In the genomic region with DNA sequence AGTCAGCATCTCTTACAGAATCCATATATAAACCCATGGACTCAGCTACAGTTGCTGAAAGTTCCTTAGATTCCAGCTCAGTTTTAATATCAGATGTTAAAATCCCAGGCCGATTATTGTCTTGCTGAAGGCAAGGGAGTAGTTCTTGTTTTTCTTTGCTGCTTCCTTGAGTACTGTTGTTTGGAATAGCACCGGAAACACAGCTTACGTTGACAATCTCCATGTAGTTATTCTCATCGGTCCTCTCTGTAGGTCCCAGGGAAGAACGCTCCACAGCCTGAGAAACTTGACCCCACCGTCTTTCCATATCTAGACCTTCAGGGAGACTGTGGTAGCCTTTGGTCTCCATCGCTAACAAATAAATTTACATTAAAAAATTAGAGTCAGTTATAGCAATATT, we compare ENCODE assay signal across 23 cellular contexts.
"Had no signal": no experiment of that assay in that cellular context is flagged by ENCODE, and none has a peak within 500 bp of the region (broad histone marks: within the 10 kb centered on the region; RNA-seq: fewer than 3 reads in every experiment).

No MANE protein-coding gene starts in this region.

- H3K27me3 Mint-ChIP-seq: stimulated activated naive CD8-positive, alpha-beta T cell treated with anti-CD3 and anti-CD28 coated beads, Interleukin-15, amount 100 ng/mL, for 72 hours had no signal

- DNase-seq: effector memory CD4-positive, alpha-beta T cell; glutamatergic neuron; kidney; mesenchymal stem cell; midbrain; natural killer cell; spleen; stimulated activated CD4-positive, alpha-beta T cell treated with anti-CD3 and anti-CD28 coated beads, Interleukin-15, amount 100 ng/mL, for 24 hours; stimulated activated CD4-positive, alpha-beta T cell treated with anti-CD3 and anti-CD28 coated beads, Interleukin-1b, Interleukin-23, amount 100 ng/mL, for 48 hours; stimulated activated CD4-positive, alpha-beta T cell treated with anti-CD3 and anti-CD28 coated beads, Interleukin-4, amount 100 ng/mL, for 24 hours; stimulated activated naive B cell treated with anti-CD40 and anti-IgM and Interleukin-4, amounts not matched to agents 10 μg/mL and 1 μg/mL and 100 μg/mL, for 72 hours; stimulated activated naive CD8-positive, alpha-beta T cell treated with anti-CD3 and anti-CD28 coated beads, Interleukin-15, amount 100 ng/mL, for 72 hours had no signal

- H3K4me1 Mint-ChIP-seq: neural progenitor cell had no signal

- H3K9me3 ChIP-seq: pancreas, spleen, thoracic aorta, vagina had no signal

- H3K4me3 Mint-ChIP-seq: neural progenitor cell; stimulated activated naive B cell treated with anti-CD40 and anti-IgM and Interleukin-4, amounts not matched to agents 10 μg/mL and 1 μg/mL and 100 μg/mL, for 72 hours; stimulated activated naive CD8-positive, alpha-beta T cell treated with anti-CD3 and anti-CD28 coated beads, Interleukin-15, amount 100 ng/mL, for 72 hours; type B pancreatic cell had no signal

- H3K9ac ChIP-seq: neural progenitor cell had no signal

- ATAC-seq: esophagus mucosa; natural killer cell; pancreas; sciatic nerve; stimulated activated naive B cell treated with anti-CD40 and anti-IgM and Interleukin-4, amounts not matched to agents 10 μg/mL and 1 μg/mL and 100 μg/mL, for 72 hours; stimulated activated naive CD8-positive, alpha-beta T cell treated with anti-CD3 and anti-CD28 coated beads, Interleukin-15, amount 100 ng/mL, for 72 hours had no signal

- H3K36me3 ChIP-seq: neural progenitor cell, pancreas, thoracic aorta, vagina had no signal

- H2AFZ ChIP-seq: hepatocyte had no signal

- H3K4me2 ChIP-seq: hepatocyte, neural progenitor cell had no signal

- H3K27me3 ChIP-seq: pancreas, vagina had no signal

- H3K27ac Mint-ChIP-seq: natural killer cell; neural progenitor cell; progenitor cell of endocrine pancreas; stimulated activated naive B cell treated with anti-CD40 and anti-IgM and Interleukin-4, amounts not matched to agents 10 μg/mL and 1 μg/mL and 100 μg/mL, for 72 hours; type B pancreatic cell had no signal

- H3K36me3 Mint-ChIP-seq: natural killer cell, neural progenitor cell had no signal

- H3K4me3 ChIP-seq: hepatocyte, lung, neural progenitor cell, pancreas, thoracic aorta, vagina had no signal

- H3K9me3 Mint-ChIP-seq: central memory CD8-positive, alpha-beta T cell; natural killer cell; neural progenitor cell; stimulated activated naive B cell treated with anti-CD40 and anti-IgM and Interleukin-4, amounts not matched to agents 10 μg/mL and 1 μg/mL and 100 μg/mL, for 72 hours; stimulated activated naive CD8-positive, alpha-beta T cell treated with anti-CD3 and anti-CD28 coated beads, Interleukin-15, amount 100 ng/mL, for 72 hours; type B pancreatic cell had no signal

- H3K27ac ChIP-seq: hepatocyte, neural progenitor cell, pancreas, thoracic aorta, vagina had no signal
